21 cellular contexts compared by ENCODE assay signal in the genomic region with DNA sequence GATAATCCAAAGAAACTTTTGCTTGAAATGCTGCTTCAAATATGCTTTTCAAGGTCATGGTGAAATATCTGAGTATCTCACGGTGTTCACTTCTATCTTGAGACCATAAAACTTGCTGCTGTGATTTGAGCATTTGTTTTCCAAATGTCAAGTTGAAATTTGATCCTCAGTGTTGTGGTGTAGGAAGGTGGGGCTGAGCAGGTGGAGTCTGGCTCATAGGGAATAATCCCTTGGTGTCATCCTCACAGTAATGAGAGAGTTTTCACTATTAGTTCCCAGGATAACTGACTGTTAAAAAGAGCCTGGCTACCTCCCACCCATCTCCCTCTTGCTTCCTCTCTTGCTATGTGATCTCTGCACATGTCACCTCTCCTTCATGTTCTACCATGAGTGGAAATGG.
"Had no signal": no experiment of that assay in that cellular context is flagged by ENCODE, and none has a peak within 500 bp of the region (broad histone marks: within the 10 kb centered on the region; RNA-seq: fewer than 3 reads in every experiment).

No MANE protein-coding gene starts in this region.

- ATAC-seq: natural killer cell treated with Interleukin-12 subunit alpha and Interleukin-12 subunit beta and Interleukin-15 and Interleukin-18, amount 100 ng/mL, for 72 hours; upper lobe of right lung had no signal

- DNase-seq: activated CD4-positive, alpha-beta T cell treated with anti-CD3 and anti-CD28 coated beads for 4 hours; activated CD4-positive, alpha-beta T cell treated with anti-CD3 and anti-CD28 coated beads, Interleukin-2, amount 50 U/mL, for 4 hours; activated effector memory CD4-positive, alpha-beta T cell treated with Interleukin-2 at 50 U/mL for 16 hours; activated naive CD4-positive, alpha-beta T cell treated with Interleukin-2 at 50 U/mL for 16 hours; activated T-cell treated with anti-CD3 and anti-CD28 coated beads for 4 hours; anterior cingulate cortex; dermis blood vessel endothelial cell; effector CD4-positive, alpha-beta T cell; esophagus squamous epithelium; kidney glomerular epithelial cell; left ventricle myocardium inferior; mesendoderm; stimulated activated CD4-positive, alpha-beta T cell treated with anti-CD3 and anti-CD28 coated beads, Interleukin-15, amount 100 ng/mL, for 24 hours; stimulated activated CD4-positive, alpha-beta T cell treated with anti-CD3 and anti-CD28 coated beads, Interleukin-2, amount 100 ng/mL, for 24 hours; stimulated activated naive CD4-positive, alpha-beta T cell; tibial artery; upper lobe of right lung had no signal

- H3K4me3 ChIP-seq: esophagus squamous epithelium, left ventricle myocardium inferior, lung, right atrium auricular region, suprapubic skin, tibial artery, upper lobe of right lung had no signal
